37 cellular contexts compared by ENCODE assay signal in genomic region chr7:47213276-47213675, GRCh38.
"Had no signal": no experiment of that assay in that cellular context is flagged by ENCODE, and none has a peak within 500 bp of the region (broad histone marks: within the 10 kb centered on the region; RNA-seq: fewer than 3 reads in every experiment).

No MANE protein-coding gene starts in this region.

- H3K36me3 ChIP-seq: adrenal gland, ascending aorta, cardiac muscle cell had no signal

- H3K27ac Mint-ChIP-seq: activated B cell treated with CpG ODN at 0.5 μM for 24 hours; activated CD4-positive, alpha-beta memory T cell treated with anti-CD3 and anti-CD28 coated beads for 36 hours; activated CD4-positive, alpha-beta T cell treated with anti-CD3 and anti-CD28 coated beads, Interleukin-2, amount 10 ng/mL, durations not matched to agents 24 days and 14 days; activated CD8-positive, alpha-beta T cell treated with anti-CD3 and anti-CD28 coated beads for 36 hours; activated naive CD4-positive, alpha-beta T cell treated with anti-CD3 and anti-CD28 coated beads for 36 hours; activated naive CD4-positive, alpha-beta T cell treated with anti-CD3 and anti-CD28 coated beads, Interleukin-2, amount 50 U/mL, for 72 hours; activated naive CD8-positive, alpha-beta T cell treated with anti-CD3 and anti-CD28 coated beads for 36 hours; activated T-cell treated with anti-CD3 and anti-CD28 coated beads, Interleukin-2, amount 50 U/mL, for 72 hours; activated T-helper 1 cell treated with anti-CD3 and anti-CD28 coated beads, Interleukin-12 subunit alpha, Interleukin-12 subunit beta, Interleukin-2, Interleukin-4 antibody, amounts not matched to agents 30 ng/mL and 10 ng/mL and 1 ng/mL, durations not matched to agents 14 hours and 24 hours and 36 hours; activated T-helper 17 cell treated with anti-CD3 and anti-CD28 coated beads, Interleukin-2, amount 50 U/mL, for 72 hours; T-helper 1 cell treated with Interleukin-12 subunit alpha and Interleukin-12 subunit beta and Interleukin-4 antibody, amounts not matched to agents 30 μg/mL and 1 μg/mL, for 36 hours; T-helper 2 cell treated with Interferon-gamma antibody and Interleukin-4, amounts not matched to agents 5 μg/mL and 100 μg/mL, for 36 hours had no signal

- H3K4me3 Mint-ChIP-seq: activated B cell treated with CpG ODN at 0.5 μM for 24 hours; activated CD4-positive, alpha-beta memory T cell treated with anti-CD3 and anti-CD28 coated beads for 36 hours; activated CD4-positive, alpha-beta T cell treated with anti-CD3 and anti-CD28 coated beads, Interleukin-2, amount 10 ng/mL, durations not matched to agents 24 days and 14 days; activated CD8-positive, alpha-beta T cell treated with anti-CD3 and anti-CD28 coated beads for 36 hours; activated naive CD4-positive, alpha-beta T cell treated with anti-CD3 and anti-CD28 coated beads for 36 hours; activated naive CD8-positive, alpha-beta T cell treated with anti-CD3 and anti-CD28 coated beads for 36 hours; activated T-cell treated with anti-CD3 and anti-CD28 coated beads, Interleukin-2, amount 50 U/mL, for 4 hours; activated T-cell treated with anti-CD3 and anti-CD28 coated beads, Interleukin-2, amount 50 U/mL, for 72 hours; activated T-helper 1 cell treated with anti-CD3 and anti-CD28 coated beads, Interleukin-12 subunit alpha, Interleukin-12 subunit beta, Interleukin-2, Interleukin-4 antibody, amounts not matched to agents 30 ng/mL and 10 ng/mL and 1 ng/mL, durations not matched to agents 14 hours and 24 hours and 36 hours; activated T-helper 17 cell treated with anti-CD3 and anti-CD28 coated beads, Interleukin-2, amount 50 U/mL, for 72 hours; brain; central memory CD8-positive, alpha-beta T cell; T-helper 1 cell treated with Interleukin-12 subunit alpha and Interleukin-12 subunit beta and Interleukin-4 antibody, amounts not matched to agents 30 μg/mL and 1 μg/mL, for 36 hours; T-helper 2 cell treated with Interferon-gamma antibody and Interleukin-4, amounts not matched to agents 5 μg/mL and 100 μg/mL, for 36 hours had no signal

- DNase-seq: activated B cell treated with CpG ODN at 0.5 μM for 24 hours; activated CD4-positive, alpha-beta memory T cell treated with anti-CD3 and anti-CD28 coated beads for 36 hours; activated CD4-positive, alpha-beta T cell treated with anti-CD3 and anti-CD28 coated beads for 4 hours; activated CD4-positive, alpha-beta T cell treated with anti-CD3 and anti-CD28 coated beads, Interleukin-2, amount 10 ng/mL, durations not matched to agents 24 days and 14 days; activated CD4-positive, alpha-beta T cell treated with anti-CD3 and anti-CD28 coated beads, Interleukin-2, amount 50 U/mL, for 1 hour; activated CD4-positive, alpha-beta T cell treated with anti-CD3 and anti-CD28 coated beads, Interleukin-2, amount 50 U/mL, for 4 hours; activated CD4-positive, CD25-positive, alpha-beta regulatory T cell treated with anti-CD3 and anti-CD28 coated beads, Interleukin-2, amount 50 U/mL, for 72 hours; activated CD8-positive, alpha-beta memory T cell treated with anti-CD3 and anti-CD28 coated beads, Interleukin-2, amount 50 U/mL, for 4 hours; activated CD8-positive, alpha-beta T cell treated with anti-CD3 and anti-CD28 coated beads for 36 hours; activated effector memory CD4-positive, alpha-beta T cell treated with anti-CD3 and anti-CD28 coated beads, Interleukin-2, amount 50 U/mL, for 16 hours; activated gamma-delta T cell treated with Interleukin-2 at 50 U/mL for 16 hours; activated naive CD4-positive, alpha-beta T cell; activated naive CD4-positive, alpha-beta T cell treated with anti-CD3 and anti-CD28 coated beads for 36 hours; activated naive CD4-positive, alpha-beta T cell treated with anti-CD3 and anti-CD28 coated beads, Interleukin-2, amount 50 U/mL, for 16 hours; activated naive CD8-positive, alpha-beta T cell treated with anti-CD3 and anti-CD28 coated beads for 36 hours; activated T-cell treated with anti-CD3 and anti-CD28 coated beads for 4 hours; activated T-cell treated with anti-CD3 and anti-CD28 coated beads, Interleukin-2, amount 50 U/mL, for 1 hour; activated T-cell treated with anti-CD3 and anti-CD28 coated beads, Interleukin-2, amount 50 U/mL, for 4 hours; activated T-cell treated with anti-CD3 and anti-CD28 coated beads, Interleukin-2, amount 50 U/mL, for 72 hours; adrenal gland; amygdala; anterior cingulate cortex; caudate nucleus; cerebellar nuclear complex; T-helper 1 cell; T-helper 2 cell; T-helper 9 cell had no signal

- H3K9me3 Mint-ChIP-seq: activated B cell treated with CpG ODN at 0.5 μM for 24 hours; activated CD4-positive, alpha-beta memory T cell treated with anti-CD3 and anti-CD28 coated beads for 36 hours; activated CD4-positive, alpha-beta T cell treated with anti-CD3 and anti-CD28 coated beads, Interleukin-2, amount 10 ng/mL, durations not matched to agents 24 days and 14 days; activated CD8-positive, alpha-beta T cell treated with anti-CD3 and anti-CD28 coated beads for 36 hours; activated naive CD8-positive, alpha-beta T cell treated with anti-CD3 and anti-CD28 coated beads for 36 hours; activated T-cell treated with anti-CD3 and anti-CD28 coated beads, Interleukin-2, amount 50 U/mL, for 72 hours; activated T-helper 1 cell treated with anti-CD3 and anti-CD28 coated beads, Interleukin-12 subunit alpha, Interleukin-12 subunit beta, Interleukin-2, Interleukin-4 antibody, amounts not matched to agents 30 ng/mL and 10 ng/mL and 1 ng/mL, durations not matched to agents 14 hours and 24 hours and 36 hours; T-helper 2 cell treated with Interferon-gamma antibody and Interleukin-4, amounts not matched to agents 5 μg/mL and 100 μg/mL, for 36 hours had no signal

- H3K9me3 ChIP-seq: adrenal gland, ascending aorta had no signal

- H3K27me3 Mint-ChIP-seq: activated CD4-positive, alpha-beta memory T cell treated with anti-CD3 and anti-CD28 coated beads for 36 hours; activated CD4-positive, alpha-beta T cell treated with anti-CD3 and anti-CD28 coated beads, Interleukin-2, amount 10 ng/mL, durations not matched to agents 24 days and 14 days; activated CD8-positive, alpha-beta T cell treated with anti-CD3 and anti-CD28 coated beads for 36 hours; central memory CD8-positive, alpha-beta T cell had no signal

- H3K27ac ChIP-seq: adrenal gland, ascending aorta, cardiac muscle cell, VCaP had no signal

- ATAC-seq: activated CD8-positive, alpha-beta T cell treated with anti-CD3 and anti-CD28 coated beads for 36 hours; activated naive CD4-positive, alpha-beta T cell treated with anti-CD3 and anti-CD28 coated beads, Interleukin-2, amount 50 U/mL, for 72 hours; activated T-cell treated with anti-CD3 and anti-CD28 coated beads, Interleukin-2, amount 50 U/mL, for 4 hours; activated T-cell treated with anti-CD3 and anti-CD28 coated beads, Interleukin-2, amount 50 U/mL, for 72 hours; activated T-helper 17 cell treated with anti-CD3 and anti-CD28 coated beads, Interleukin-2, amount 50 U/mL, for 72 hours had no signal

- H3K4me1 Mint-ChIP-seq: activated T-helper 17 cell treated with anti-CD3 and anti-CD28 coated beads, Interleukin-2, amount 50 U/mL, for 72 hours; brain; central memory CD8-positive, alpha-beta T cell had no signal

- H3K4me3 ChIP-seq: adrenal gland, ascending aorta, cardiac muscle cell had no signal

- H3K36me3 Mint-ChIP-seq: activated CD4-positive, alpha-beta memory T cell treated with anti-CD3 and anti-CD28 coated beads for 36 hours; activated naive CD8-positive, alpha-beta T cell treated with anti-CD3 and anti-CD28 coated beads for 36 hours; brain had no signal

- H3K27me3 ChIP-seq: adrenal gland, ascending aorta, cardiac muscle cell had no signal
